ENCODE assay signal across 22 cellular contexts in the genomic region with DNA sequence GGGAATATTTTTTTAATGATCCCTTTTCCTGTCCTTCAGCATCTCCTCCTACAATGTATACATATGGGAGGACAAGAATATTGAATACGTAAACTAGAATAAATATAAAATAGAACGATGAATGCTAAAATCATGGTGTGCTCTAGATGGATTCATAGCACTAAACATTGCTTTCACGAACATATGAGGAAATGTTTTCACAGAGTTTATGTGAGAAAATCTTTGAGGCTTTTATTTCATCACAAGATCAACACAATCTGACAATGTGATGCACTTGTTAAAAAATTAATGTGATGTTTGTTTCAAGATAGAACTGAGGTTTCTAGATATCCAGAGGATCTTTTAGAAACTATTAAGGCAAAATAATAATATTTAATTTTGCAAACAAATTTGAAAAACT. TPM values are rescaled to one million over a fixed set of nuclear protein-coding genes. Genes with fewer than 3 reads are reported as not detected.
A peak's percentile ranks its signal among the peaks of the same experiment; 100 is the strongest.
DNase-seq lines count a peak whose midpoint lies in the region; ATAC-seq, FAIRE-seq and TF ChIP-seq lines count a peak whose summit lies in the region.
"Had no signal": no experiment of that assay in that cellular context is flagged by ENCODE, and none has a peak within 500 bp of the region (broad histone marks: within the 10 kb centered on the region; RNA-seq: fewer than 3 reads in every experiment).

No MANE protein-coding gene starts in this region.

- H3K9me3 Mint-ChIP-seq in CD14-positive monocyte: peaks cover 0 to 8% (median 0%) of the 10 kb centered on the region in 7 donors
- H3K9me3 Mint-ChIP-seq in CD8-positive, alpha-beta memory T cell: no peaks in the 10 kb centered on the region
- no peaks in the 10 kb centered on the region for H3K9me3 Mint-ChIP-seq in natural killer cell treated with Interleukin-12 subunit alpha and Interleukin-12 subunit beta and Interleukin-15 and Interleukin-18, amount 100 ng/mL, for 72 hours
- H3K9me3 Mint-ChIP-seq: H9 had no signal

- H3K27ac ChIP-seq in CD8-positive, alpha-beta memory T cell (ENCODE audit: low read depth, low read length): no peak overlapping the region
- no peak overlapping the region for H3K27ac ChIP-seq in endothelial cell of umbilical vein (ENCODE audit: insufficient read depth, low read depth, low read length)
- H3K27ac ChIP-seq: KMS-11 had no signal

- no peaks in the 10 kb centered on the region for H3K9me3 ChIP-seq in CD8-positive, alpha-beta memory T cell (ENCODE audit: low read length)
- H3K9me3 ChIP-seq in endothelial cell of umbilical vein (replicated peaks; ENCODE audit: control insufficient read depth, insufficient read depth, low read length): no peaks in the 10 kb centered on the region
- H3K9me3 ChIP-seq in HAP-1: no peaks in the 10 kb centered on the region
- H3K9me3 ChIP-seq: BE2C, MG63 had no signal

- H3K36me3 Mint-ChIP-seq in CD14-positive monocyte: peaks cover 54 to 61% of the 10 kb centered on the region in 2 donors
- H3K36me3 Mint-ChIP-seq in CD8-positive, alpha-beta memory T cell: peaks cover 31 to 56% (median 36%) of the 10 kb centered on the region in 3 donors
- peaks cover 31% of the 10 kb centered on the region for H3K36me3 Mint-ChIP-seq in natural killer cell treated with Interleukin-12 subunit alpha and Interleukin-12 subunit beta and Interleukin-15 and Interleukin-18, amount 100 ng/mL, for 72 hours

- BruUV-seq in endothelial cell of umbilical vein (replicated peaks; lab: Mats Ljungman, UMichigan): no TSS peak

- TF ChIP-seq POLR2A in endothelial cell of umbilical vein (IDR thresholded peaks at IDR 0.05; ENCODE audit: low read depth, low read length): no peak

- POLR2A ChIA-PET in CD8-positive, alpha-beta memory T cell (lab: Charles Lee): no interaction called here
- POLR2A ChIA-PET in endothelial cell of umbilical vein (lab: Charles Lee): no interaction called here

- H3K27me3 ChIP-seq in CD8-positive, alpha-beta memory T cell (ENCODE audit: insufficient read depth, low read length, poor library complexity, severe bottlenecking): no peaks in the 10 kb centered on the region
- H3K27me3 ChIP-seq in endothelial cell of umbilical vein (ENCODE audit: control insufficient read depth in 2 of 2, insufficient read depth in 2 of 2, low read length in 2 of 2): no peaks in the 10 kb centered on the region
- no peaks in the 10 kb centered on the region for H3K27me3 ChIP-seq in HAP-1 (ENCODE audit: low read depth)
- H3K27me3 ChIP-seq: BE2C, MG63 had no signal

- H3K9me1 ChIP-seq in endothelial cell of umbilical vein (replicated peaks; ENCODE audit: control insufficient read depth, extremely low read depth, insufficient read depth, low read length): no peaks in the 10 kb centered on the region

- intact Hi-C loops in CD14-positive monocyte (cut with micrococcal nuclease) (loop anchor here in 1 of 2 donors (10.0 kb wide), 1 partner anchor 133 kb away; no protein-coding TSS in a partner anchor), endothelial cell of umbilical vein (cut with micrococcal nuclease) (loop anchor here (10.0 kb wide), 2 partner anchors 983 to 1417 kb away; partner anchors contain the start of gene MSANTD4)

- H3K27ac Mint-ChIP-seq in CD14-positive monocyte: peak overlapping the region in 1 of 7 donors; percentile 21
- peak overlapping the region in 1 of 8 donors; percentile 20 for H3K27ac Mint-ChIP-seq in CD8-positive, alpha-beta memory T cell
- H3K27ac Mint-ChIP-seq in natural killer cell treated with Interleukin-12 subunit alpha and Interleukin-12 subunit beta and Interleukin-15 and Interleukin-18, amount 100 ng/mL, for 72 hours: peak overlapping the region; percentile 83 to 94
- H3K27ac Mint-ChIP-seq: H9 had no signal

- ATAC-seq in natural killer cell treated with Interleukin-12 subunit alpha and Interleukin-12 subunit beta and Interleukin-15 and Interleukin-18, amount 100 ng/mL, for 72 hours: no peak
- ATAC-seq in HG02970 (IDR thresholded peaks at IDR 0.05; ENCODE audit: low FRiP score, unreplicated experiment): no peak
- ATAC-seq: HepG2 had no signal

- DNase-seq in CD14-positive monocyte (ENCODE audit: low spot score) (no peak), endothelial cell of umbilical vein (ENCODE audit: low read depth, low spot score) (no peak), cerebellum (ENCODE audit: low spot score) (no peak), HAP-1 (ENCODE audit: low spot score in 2 of 2) (no peak), kidney glomerular epithelial cell (lab: John Stamatoyannopoulos, UW) (no peak)
- no peak for DNase-seq in CD8-positive, alpha-beta memory T cell
- DNase-seq in natural killer cell treated with Interleukin-12 subunit alpha and Interleukin-12 subunit beta and Interleukin-15 and Interleukin-18, amount 100 ng/mL, for 72 hours (ENCODE audit: low spot score): no peak
- DNase-seq: ACHN, BE2C, COR-L47, H9, MG63, NCI-H1105 treated with DMSO at 0.1 percent for 48 hours, NCI-H187, NCI-H446, NCI-H748 treated with DMSO at 0.1 percent for 48 hours, Right ventricle myocardium superior had no signal

- TF ChIP-seq CTCF in CD14-positive monocyte (IDR thresholded peaks at IDR 0.05) (no peak), endothelial cell of umbilical vein (IDR thresholded peaks at IDR 0.05; ENCODE audit: extremely low read depth in 1 of 2, insufficient read depth in 1 of 2, low read depth in 1 of 2, low read length in 2 of 2) (no peak)

- no peaks in the 10 kb centered on the region for H3K27me3 Mint-ChIP-seq in CD14-positive monocyte (ENCODE audit: low read depth in 3 of 3)
- no peaks in the 10 kb centered on the region for H3K27me3 Mint-ChIP-seq in CD8-positive, alpha-beta memory T cell
- no peaks in the 10 kb centered on the region for H3K27me3 Mint-ChIP-seq in natural killer cell treated with Interleukin-12 subunit alpha and Interleukin-12 subunit beta and Interleukin-15 and Interleukin-18, amount 100 ng/mL, for 72 hours

- H3K4me1 ChIP-seq in CD8-positive, alpha-beta memory T cell (ENCODE audit: insufficient read depth, low read length): peaks cover 29% of the 10 kb centered on the region
- H3K4me1 ChIP-seq in endothelial cell of umbilical vein (ENCODE audit: control insufficient read depth, extremely low read depth, insufficient read depth, low read length) (peaks cover 33% of the 10 kb centered on the region), HAP-1 (no peaks in the 10 kb centered on the region)
- H3K4me1 ChIP-seq: BE2C had no signal

- peak overlapping the region; percentile 60 to 73 for H3K4me3 Mint-ChIP-seq in CD14-positive monocyte
- peak overlapping the region in 6 of 7 donors; percentile 26 to 97 (median 52) for H3K4me3 Mint-ChIP-seq in CD8-positive, alpha-beta memory T cell
- peak overlapping the region; percentile 89 for H3K4me3 Mint-ChIP-seq in natural killer cell treated with Interleukin-12 subunit alpha and Interleukin-12 subunit beta and Interleukin-15 and Interleukin-18, amount 100 ng/mL, for 72 hours
- H3K4me3 Mint-ChIP-seq: H9 had no signal

- FAIRE-seq in endothelial cell of umbilical vein (lab: Jason Lieb, UNC): no peak
- FAIRE-seq: GM12891, HepG2 had no signal

- peak overlapping the region; percentile 15 for H3K4me2 ChIP-seq in endothelial cell of umbilical vein (ENCODE audit: insufficient read depth, low read length)
- H3K4me2 ChIP-seq: KMS-11 had no signal

- H3K4me3 ChIP-seq in CD8-positive, alpha-beta memory T cell (ENCODE audit: low read length): no peak overlapping the region
- H3K4me3 ChIP-seq in endothelial cell of umbilical vein (replicated peaks in 1 of 3; ENCODE audit: insufficient read depth in 1 of 3, low read depth in 1 of 3, low read length in 3 of 3) (no peak overlapping the region), HAP-1 (no peak overlapping the region)
- H3K4me3 ChIP-seq: MG63 had no signal

- dilution Hi-C loops in endothelial cell of umbilical vein (cut with MboI; ENCODE audit: extremely low pct_ligation_motif_present, low sequenced_read_pairs): no loop called here

- CTCF ChIA-PET in CD8-positive, alpha-beta memory T cell (lab: Charles Lee): no interaction called here
- CTCF ChIA-PET in endothelial cell of umbilical vein (lab: Charles Lee): no interaction called here

- H3K36me3 ChIP-seq in CD8-positive, alpha-beta memory T cell (ENCODE audit: insufficient read depth, low read length): peaks cover 15% of the 10 kb centered on the region
- H3K36me3 ChIP-seq in endothelial cell of umbilical vein (ENCODE audit: control insufficient read depth in 2 of 2, extremely low read depth in 1 of 2, insufficient read depth in 2 of 2, low read length in 2 of 2): no peaks in the 10 kb centered on the region
- H3K36me3 ChIP-seq in HAP-1 (replicated peaks): no peaks in the 10 kb centered on the region
- H3K36me3 ChIP-seq: BE2C, MG63 had no signal

- H3K4me1 Mint-ChIP-seq in CD14-positive monocyte: peaks cover 51% of the 10 kb centered on the region
- H3K4me1 Mint-ChIP-seq in CD8-positive, alpha-beta memory T cell: peaks cover 41 to 72% (median 72%) of the 10 kb centered on the region in 3 donors
- H3K4me1 Mint-ChIP-seq in natural killer cell treated with Interleukin-12 subunit alpha and Interleukin-12 subunit beta and Interleukin-15 and Interleukin-18, amount 100 ng/mL, for 72 hours (ENCODE audit: low read depth in 2 of 2): peaks cover 41 to 58% of the 10 kb centered on the region in 2 donors
- H3K4me1 Mint-ChIP-seq: H9 had no signal

- peaks cover 11% of the 10 kb centered on the region for H3K79me2 ChIP-seq in endothelial cell of umbilical vein (ENCODE audit: control insufficient read depth, insufficient read depth, low read length)

- in situ Hi-C loops in HAP-1 (cut with MboI; ENCODE audit: low sequenced_read_pairs): no loop called here

- no peaks in the 10 kb centered on the region for H4K20me1 ChIP-seq in endothelial cell of umbilical vein (replicated peaks; ENCODE audit: control insufficient read depth, extremely low read depth, insufficient read depth, low read length)

- H3K9ac ChIP-seq in endothelial cell of umbilical vein (replicated peaks; ENCODE audit: extremely low read depth, insufficient read depth, low read length): no peak overlapping the region
- H3K9ac ChIP-seq: KMS-11 had no signal

- no peak overlapping the region for H2AFZ ChIP-seq in endothelial cell of umbilical vein (ENCODE audit: low read depth, low read length)

RNA-seq across cellular contexts. Expression of gene CARD16, which starts 3.0 kb away (rescaled TPM):
- polyA plus RNA-seq in CD14-positive monocyte: 100 to 1,000 TPM; 671 to 731 TPM
- 10 to 100 TPM in 1 of 2 experiments, 1 to 10 TPM in 1; 8.0 to 10.3 TPM for total RNA-seq in CD8-positive, alpha-beta memory T cell
- polyA plus RNA-seq in CD8-positive, alpha-beta memory T cell: 268 TPM
- 68.7 and 76.6 TPM in 2 replicates for total RNA-seq in endothelial cell of umbilical vein
- polyA plus RNA-seq in endothelial cell of umbilical vein: 22.3 and 26.8 TPM in 2 replicates
- 34.8 and 40.9 TPM in 2 replicates for polyA plus RNA-seq in endothelial cell of umbilical vein (2011; cell fraction: cytosol; rRNA removed)
- 10.7 and 12.3 TPM in 2 replicates for polyA plus RNA-seq in endothelial cell of umbilical vein (2011; cell fraction: nucleus; rRNA removed)
- 139 and 144 TPM in 2 replicates for polyA plus RNA-seq in endothelial cell of umbilical vein (2012)
- polyA minus RNA-seq in endothelial cell of umbilical vein: 5.1 and 15.9 TPM in 2 replicates
- 16.2 TPM for polyA minus RNA-seq in endothelial cell of umbilical vein (2011; cell fraction: cytosol; rRNA and poly(A)+ RNA removed)
- polyA minus RNA-seq in endothelial cell of umbilical vein (2011; cell fraction: nucleus; rRNA and poly(A)+ RNA removed): 11.6 and 12.7 TPM in 2 replicates
- 10 to 100 TPM; 17.1 to 58.3 TPM for total RNA-seq in natural killer cell treated with Interleukin-12 subunit alpha and Interleukin-12 subunit beta and Interleukin-15 and Interleukin-18, amount 100 ng/mL, for 72 hours
- total RNA-seq in cerebellum: not detected
- total RNA-seq: G401, H9, HepG2 had no signal

RNA-seq across cellular contexts. Expression of gene CASP1, which starts 7.2 kb away (rescaled TPM):
- polyA plus RNA-seq in CD14-positive monocyte: 100 to 1,000 TPM; 433 to 460 TPM
- total RNA-seq in CD8-positive, alpha-beta memory T cell: 10 to 100 TPM; 30.0 to 36.2 TPM
- 152 TPM for polyA plus RNA-seq in CD8-positive, alpha-beta memory T cell
- 6.2 and 12.4 TPM in 2 replicates for total RNA-seq in endothelial cell of umbilical vein
- polyA plus RNA-seq in endothelial cell of umbilical vein: 1.4 and 1.8 TPM in 2 replicates
- 1.4 and 1.8 TPM in 2 replicates for polyA plus RNA-seq in endothelial cell of umbilical vein (2011; cell fraction: cytosol; rRNA removed)
- 2.8 and 3.1 TPM in 2 replicates for polyA plus RNA-seq in endothelial cell of umbilical vein (2011; cell fraction: nucleus; rRNA removed)
- polyA plus RNA-seq in endothelial cell of umbilical vein (2012): 10.7 and 11.9 TPM in 2 replicates
- 1.3 and 1.5 TPM in 2 replicates for polyA minus RNA-seq in endothelial cell of umbilical vein
- polyA minus RNA-seq in endothelial cell of umbilical vein (2011; cell fraction: cytosol; rRNA and poly(A)+ RNA removed): 11.9 TPM
- 2.5 TPM in 2 replicates for polyA minus RNA-seq in endothelial cell of umbilical vein (2011; cell fraction: nucleus; rRNA and poly(A)+ RNA removed)
- total RNA-seq in natural killer cell treated with Interleukin-12 subunit alpha and Interleukin-12 subunit beta and Interleukin-15 and Interleukin-18, amount 100 ng/mL, for 72 hours: 10 to 100 TPM; 43.8 to 84.8 TPM
- 2.3 TPM for total RNA-seq in cerebellum
- total RNA-seq: G401, H9 had no signal

RNA-seq across cellular contexts. Expression of gene CASP5, which starts 19.2 kb away (rescaled TPM):
- polyA plus RNA-seq in CD14-positive monocyte (1 to 10 TPM; 2.3 to 6.4 TPM), endothelial cell of umbilical vein (not detected in 2 replicates)
- total RNA-seq in CD8-positive, alpha-beta memory T cell: not detected
- not detected for polyA plus RNA-seq in CD8-positive, alpha-beta memory T cell
- total RNA-seq in endothelial cell of umbilical vein (not detected in 2 replicates), cerebellum (not detected)
- polyA plus RNA-seq in endothelial cell of umbilical vein (2011; cell fraction: cytosol; rRNA removed): not detected in 2 replicates
- polyA plus RNA-seq in endothelial cell of umbilical vein (2011; cell fraction: nucleus; rRNA removed): not detected in 2 replicates
- not detected in 2 replicates for polyA plus RNA-seq in endothelial cell of umbilical vein (2012)
- not detected in 2 replicates for polyA minus RNA-seq in endothelial cell of umbilical vein
- polyA minus RNA-seq in endothelial cell of umbilical vein (2011; cell fraction: cytosol; rRNA and poly(A)+ RNA removed): not detected
- polyA minus RNA-seq in endothelial cell of umbilical vein (2011; cell fraction: nucleus; rRNA and poly(A)+ RNA removed): not detected in 2 replicates
- under 1 TPM in 1 of 2 donors, not detected in 1; 0.33 TPM for total RNA-seq in natural killer cell treated with Interleukin-12 subunit alpha and Interleukin-12 subunit beta and Interleukin-15 and Interleukin-18, amount 100 ng/mL, for 72 hours
- total RNA-seq: G401, H9, HepG2, Right ventricle myocardium superior had no signal
- polyA plus RNA-seq: HepG2 had no signal
